In genomic region chr17:2402517-2402916, GRCh38 we compare ENCODE assay signal across 8 cellular contexts. TPM values are rescaled to one million over a fixed set of nuclear protein-coding genes. Genes with fewer than 3 reads are reported as not detected.
DNase-seq lines count a peak whose midpoint lies in the region; ATAC-seq and TF ChIP-seq lines count a peak whose summit lies in the region.

No MANE protein-coding gene starts in this region.

- peaks cover 6% of the 10 kb centered on the region for H3K36me3 ChIP-seq in WERI-Rb-1
- H3K36me3 ChIP-seq in skeletal muscle tissue (ENCODE audit: control insufficient read depth in 3 of 3, insufficient read depth in 3 of 3, low read length in 3 of 3) = peaks cover 0 to 4% (median 0%) of the 10 kb centered on the region in 3 donors

- ATAC-seq in GM21367 (IDR thresholded peaks at IDR 0.05; ENCODE audit: unreplicated experiment) (no peak), HG02885 (IDR thresholded peaks at IDR 0.05; ENCODE audit: poor library complexity, unreplicated experiment) (no peak)

- no peaks in the 10 kb centered on the region for H3K36me3 Mint-ChIP-seq in glutamatergic neuron (ENCODE audit: unreplicated experiment)

- H3K27me3 Mint-ChIP-seq in glutamatergic neuron (ENCODE audit: unreplicated experiment) = peaks cover 15% of the 10 kb centered on the region

- H3K4me3 Mint-ChIP-seq in glutamatergic neuron (ENCODE audit: unreplicated experiment) = peak overlapping the region; percentile 82

- peak overlapping the region; percentile 22 for H3K27ac Mint-ChIP-seq in glutamatergic neuron (ENCODE audit: unreplicated experiment)

- H3K9ac ChIP-seq in skeletal muscle tissue (ENCODE audit: low read depth in 1 of 3, low read length in 3 of 3) = peak overlapping the region; percentile 63 to 79 (median 71)

- DNase-seq in H4 (ENCODE audit: low spot score) (peak; percentile 1), WERI-Rb-1 (peak; percentile 15), glutamatergic neuron (no peak), OCI-M2 (lab: John Stamatoyannopoulos, UW; ENCODE audit: unreplicated experiment) (no peak), AG08396 (ENCODE audit: low spot score) (no peak)

- H3K4me1 ChIP-seq in skeletal muscle tissue (ENCODE audit: control insufficient read depth in 3 of 3, insufficient read depth in 3 of 3, low read length in 3 of 3) = peaks cover 58 to 63% (median 61%) of the 10 kb centered on the region in 3 donors

- no peaks in the 10 kb centered on the region for H3K9me3 ChIP-seq in WERI-Rb-1 (ENCODE audit: severe bottlenecking)
- no peaks in the 10 kb centered on the region for H3K9me3 ChIP-seq in skeletal muscle tissue (ENCODE audit: control insufficient read depth in 3 of 3, low read length in 3 of 3)

- H3K4me1 Mint-ChIP-seq in glutamatergic neuron (ENCODE audit: low read depth, unreplicated experiment) = peaks cover 19% of the 10 kb centered on the region

- H3K27me3 ChIP-seq in WERI-Rb-1 (ENCODE audit: insufficient read depth, low read depth, severe bottlenecking) (no peaks in the 10 kb centered on the region), skeletal muscle tissue (ENCODE audit: control insufficient read depth in 3 of 3, insufficient read depth in 3 of 3, low read length in 3 of 3) (no peaks in the 10 kb centered on the region)

- peak overlapping the region; percentile 43 for H3K4me3 ChIP-seq in WERI-Rb-1 (ENCODE audit: low read depth, low read length)
- peak overlapping the region; percentile 65 to 99 (median 73) for H3K4me3 ChIP-seq in skeletal muscle tissue (ENCODE audit: low read length in 3 of 3)

- H3K27ac ChIP-seq in WERI-Rb-1 (peak overlapping the region; percentile 70), skeletal muscle tissue (ENCODE audit: low read depth, low read length) (peak overlapping the region; percentile 73)

- H3K9me3 Mint-ChIP-seq in glutamatergic neuron (ENCODE audit: unreplicated experiment) = peaks cover 8% of the 10 kb centered on the region

- no peak for TF ChIP-seq CTCF in WERI-Rb-1 (IDR thresholded peaks at IDR 0.05; ENCODE audit: low read depth, low read length)
- TF ChIP-seq CTCF in glutamatergic neuron (IDR thresholded peaks at IDR 0.05; ENCODE audit: partially characterized antibody, unreplicated experiment) = no peak

RNA-seq across cellular contexts. Expression of gene MNT, which starts 1.7 kb away (rescaled TPM):
- 0.39 and 1.5 TPM in 2 replicates for total RNA-seq in H4 (2014; rRNA removed; shearing (Covaris generic))
- 41.0 TPM for total RNA-seq in glutamatergic neuron (ENCODE audit: unreplicated experiment)
- total RNA-seq in skeletal muscle tissue = 5.2 TPM

Comparison
In these comparisons a context has a peak if more than half of its experiments do, and no peak if none do; other contexts are left out.
1. DNase-seq: peak in H4 (single experiment) and WERI-Rb-1 (single experiment); none in glutamatergic neuron (single experiment), OCI-M2 (single experiment) and AG08396 (single experiment).